Comparison of ENCODE assay signal across 25 cellular contexts in genomic region chr3:111733856-111734255, GRCh38. TPM values are rescaled to one million over a fixed set of nuclear protein-coding genes. Genes with fewer than 3 reads are reported as not detected.
DNase-seq lines count a peak whose midpoint lies in the region; ATAC-seq, FAIRE-seq and TF ChIP-seq lines count a peak whose summit lies in the region.
"Had no signal": no experiment of that assay in that cellular context is flagged by ENCODE, and none has a peak within 500 bp of the region (broad histone marks: within the 10 kb centered on the region; RNA-seq: fewer than 3 reads in every experiment).

No MANE protein-coding gene starts in this region.

- H2BK12ac ChIP-seq in neuronal stem cell (ENCODE audit: low read length): no peak overlapping the region

- 17 to 40% methylated on average over 1 of the region's 1 CpG for WGBS in pancreas, 2 donors
- no CpG with 5 or more reads among the region's 1 CpG for WGBS in neuronal stem cell (ENCODE audit: extremely low coverage in 2 of 2, insufficient read length in 2 of 2, insufficient replicate concordance in 1 of 2), 2 donors

- no peak overlapping the region for H2BK15ac ChIP-seq in neuronal stem cell (ENCODE audit: low read length)

- peaks cover 66% of the 10 kb centered on the region for H3K4me1 ChIP-seq in SJCRH30
- H3K4me1 ChIP-seq in pancreas: peaks cover 42 to 46% (median 45%) of the 10 kb centered on the region in 3 donors
- peaks cover 0 to 1% of the 10 kb centered on the region in 2 donors for H3K4me1 ChIP-seq in neuronal stem cell (ENCODE audit: control insufficient read depth in 2 of 2, insufficient read depth in 1 of 2, low read depth in 1 of 2, low read length in 2 of 2)

- no peak overlapping the region for H2BK120ac ChIP-seq in neuronal stem cell (ENCODE audit: low read depth, low read length)

- FAIRE-seq in islet of Langerhans (lab: Jason Lieb, UNC) (peak; percentile 56), pancreas (lab: Jason Lieb, UNC) (no peak)
- FAIRE-seq: GM12892 had no signal

- H2AK5ac ChIP-seq in neuronal stem cell (ENCODE audit: low read depth, low read length): no peak overlapping the region

- H3K27me3 ChIP-seq in SJCRH30 (no peaks in the 10 kb centered on the region), pancreas (no peaks in the 10 kb centered on the region), neuronal stem cell (ENCODE audit: control insufficient read depth in 3 of 3, insufficient read depth in 3 of 3, low read depth in 1 of 3, low read length in 3 of 3) (no peaks in the 10 kb centered on the region)
- H3K27me3 ChIP-seq: adrenal gland, esophagus squamous epithelium, neutrophil had no signal

- H3K9me3 ChIP-seq in SJCRH30 (replicated peaks) (no peaks in the 10 kb centered on the region), pancreas (no peaks in the 10 kb centered on the region), neuronal stem cell (replicated peaks in 1 of 2; ENCODE audit: control insufficient read depth in 2 of 2, insufficient read depth in 1 of 2, low read depth in 1 of 2, low read length in 2 of 2) (peaks cover 0 to 8% of the 10 kb centered on the region in 2 donors)
- H3K9me3 ChIP-seq: adrenal gland, esophagus squamous epithelium, neutrophil had no signal

- no peak overlapping the region for H2AFZ ChIP-seq in neuronal stem cell (ENCODE audit: low read length)
- H2AFZ ChIP-seq: GM23248 had no signal

- no peak overlapping the region for H2BK5ac ChIP-seq in neuronal stem cell (ENCODE audit: low read length)

- no peaks in the 10 kb centered on the region for H3K36me3 ChIP-seq in SJCRH30
- no peaks in the 10 kb centered on the region for H3K36me3 ChIP-seq in pancreas
- no peaks in the 10 kb centered on the region for H3K36me3 ChIP-seq in neuronal stem cell (replicated peaks in 1 of 2; ENCODE audit: control insufficient read depth in 2 of 2, insufficient read depth in 2 of 2, low read length in 2 of 2)
- H3K36me3 ChIP-seq: adrenal gland, esophagus squamous epithelium, neutrophil had no signal

- no peak for ATAC-seq in pancreas
- ATAC-seq: left ventricle myocardium superior had no signal

- DNase-seq in Caki2 (ENCODE audit: low read depth) (peak; percentile 62), SJCRH30 (peak in 1 of 2 experiments; percentile 53), pancreas (no peak), NK-92 (lab: John Stamatoyannopoulos, UW; ENCODE audit: unreplicated experiment) (no peak), neuronal stem cell (ENCODE audit: low spot score) (no peak), T-helper 9 cell (no peak)
- no peak for DNase-seq in effector CD4-positive, alpha-beta T cell
- DNase-seq: activated CD4-positive, alpha-beta T cell treated with anti-CD3 and anti-CD28 coated beads, Interleukin-2, amount 50 U/mL, for 1 hour; activated effector memory CD4-positive, alpha-beta T cell treated with Interleukin-2 at 50 U/mL for 16 hours; adrenal gland; caudate nucleus; CD4-positive, CD25-positive, alpha-beta regulatory T cell; DMS153; esophagus squamous epithelium; GM23248; left ventricle myocardium superior; MM.1S; NCI-H146; OCI-M1; SHP77 treated with DMSO at 0.1 percent for 48 hours; T-helper 1 cell had no signal

- no peak overlapping the region for H3K9ac ChIP-seq in neuronal stem cell (ENCODE audit: low read depth, low read length, poor library complexity)
- H3K9ac ChIP-seq: GM23248 had no signal

- H3K79me1 ChIP-seq in neuronal stem cell (ENCODE audit: low read depth, low read length): no peaks in the 10 kb centered on the region

- H3K27ac ChIP-seq in SJCRH30 (peak overlapping the region; percentile 90), pancreas (peak overlapping the region in 3 of 4 donors; percentile 2 to 85 (median 77)), neuronal stem cell (replicated peaks; ENCODE audit: low read length) (no peak overlapping the region)
- H3K27ac ChIP-seq: adrenal gland, GM23248, HL-60, neutrophil had no signal

- H4K8ac ChIP-seq in neuronal stem cell (ENCODE audit: low read depth, low read length): no peak overlapping the region

- in situ Hi-C loops in Caki2 (cut with HindIII; ENCODE audit: low pct_unique_long_range_greater_than_20kb, low sequenced_read_pairs): no loop called here

- H3K18ac ChIP-seq in neuronal stem cell (ENCODE audit: low read length): no peak overlapping the region

- H3K4me2 ChIP-seq in neuronal stem cell (ENCODE audit: insufficient read depth, low read length, poor library complexity, severe bottlenecking): no peak overlapping the region

- H3K14ac ChIP-seq in neuronal stem cell (ENCODE audit: low read length): no peak overlapping the region

- no peak overlapping the region for H3K4ac ChIP-seq in neuronal stem cell (ENCODE audit: low read length)

- H3K23ac ChIP-seq in neuronal stem cell (ENCODE audit: low read depth, low read length, poor library complexity): no peak overlapping the region

- H3K4me3 ChIP-seq in SJCRH30 (no peak overlapping the region), pancreas (peak overlapping the region in 2 of 4 donors; percentile 39 to 49), neuronal stem cell (ENCODE audit: low read length in 2 of 2) (no peak overlapping the region)
- H3K4me3 ChIP-seq: adrenal gland, GM23248 had no signal

- no peak for TF ChIP-seq CTCF in pancreas (IDR thresholded peaks at IDR 0.05)

- intact Hi-C loops in pancreas (cut with DNase I): no loop called here

- H4K91ac ChIP-seq in neuronal stem cell (ENCODE audit: low read depth, low read length, poor library complexity): no peak overlapping the region

RNA-seq across cellular contexts. Expression of gene PLCXD2, which starts 59.4 kb away (rescaled TPM):
- 2.8 and 21.0 TPM in 2 replicates for total RNA-seq in Caki2 (2014; rRNA removed; shearing (Covaris generic); ENCODE audit: low replicate concordance)
- total RNA-seq in SJCRH30 (2014; rRNA removed; shearing (Covaris generic)): 3.0 and 3.3 TPM in 2 replicates
- total RNA-seq in pancreas: 10 to 100 TPM in 3 of 6 donors, 1 to 10 TPM in 3; 6.1 to 12.1 (median 9.4) TPM
- polyA plus RNA-seq in pancreas: 10 to 100 TPM; 23.1 to 23.6 TPM
- polyA plus RNA-seq in neuronal stem cell (2013, experiment 1 of 2): 2.3 TPM
- polyA plus RNA-seq in neuronal stem cell (2013, experiment 2 of 2): 2.4 TPM
